ENCODE assay signal across 17 cellular contexts in the genomic region with DNA sequence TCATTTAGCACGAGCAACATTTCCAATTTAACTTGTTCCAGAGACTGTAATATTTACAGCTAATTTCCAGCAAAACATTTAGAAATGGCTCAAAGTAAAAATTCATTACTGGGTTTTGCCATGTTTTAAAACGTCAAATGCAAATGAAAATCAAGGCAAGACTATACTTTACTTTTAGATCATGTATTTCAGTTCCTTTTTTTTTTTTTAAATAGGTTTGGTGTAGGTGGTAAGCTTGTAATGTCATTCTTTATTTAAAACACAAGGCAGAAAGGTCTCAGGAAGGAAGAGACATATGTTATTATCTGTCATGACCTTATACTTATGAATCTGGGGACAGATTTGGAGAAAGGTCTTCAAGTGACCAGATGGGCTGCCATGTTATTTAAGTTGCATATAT. TPM values are rescaled to one million over a fixed set of nuclear protein-coding genes. Genes with fewer than 3 reads are reported as not detected.
DNase-seq lines count a peak whose midpoint lies in the region; ATAC-seq and TF ChIP-seq lines count a peak whose summit lies in the region.
"Had no signal": no experiment of that assay in that cellular context is flagged by ENCODE, and none has a peak within 500 bp of the region (broad histone marks: within the 10 kb centered on the region; RNA-seq: fewer than 3 reads in every experiment).

No MANE protein-coding gene starts in this region.

- H3K9me3 Mint-ChIP-seq in HFFc6 (no peaks in the 10 kb centered on the region), GM23338 (no peaks in the 10 kb centered on the region)
- H3K9me3 Mint-ChIP-seq: type B pancreatic cell had no signal

- no peaks in the 10 kb centered on the region for H3K9me2 ChIP-seq in GM23338 (ENCODE audit: insufficient read depth)

- TF ChIP-seq CTCF in GM10248 (IDR thresholded peaks at IDR 0.05; ENCODE audit: control extremely low read depth, extremely low read depth, low read depth, missing control alignments) (no peak), HFFc6 (IDR thresholded peaks at IDR 0.05) (no peak), GM23338 (conservative IDR thresholded peaks at IDR 0.05; ENCODE audit: low read depth in 2 of 2) (no peak)

- H3K27ac ChIP-seq in GM23338 (ENCODE audit: low read depth): no peak overlapping the region
- H3K27ac ChIP-seq: coronary artery, SJSA1 had no signal

- POLR2A ChIA-PET in GM10248 (lab: Yijun Ruan, JAX): no interaction called here

- H3K27me3 ChIP-seq in GM23338 (ENCODE audit: insufficient read depth): no peaks in the 10 kb centered on the region
- H3K27me3 ChIP-seq: SJSA1 had no signal

- H3K27me3 Mint-ChIP-seq in HFFc6 (ENCODE audit: insufficient read depth) (peaks cover 10% of the 10 kb centered on the region), GM23338 (ENCODE audit: insufficient read depth, low read depth, poor library complexity) (no peaks in the 10 kb centered on the region)
- H3K27me3 Mint-ChIP-seq: type B pancreatic cell had no signal

- no peak overlapping the region for H2AFZ ChIP-seq in GM23338

- no peaks in the 10 kb centered on the region for H3K79me2 ChIP-seq in GM23338 (replicated peaks; ENCODE audit: insufficient read depth)

- no peaks in the 10 kb centered on the region for H3K36me3 Mint-ChIP-seq in HFFc6 (ENCODE audit: low read depth)
- no peaks in the 10 kb centered on the region for H3K36me3 Mint-ChIP-seq in GM23338 (ENCODE audit: low read depth)
- H3K36me3 Mint-ChIP-seq: type B pancreatic cell had no signal

- no peaks in the 10 kb centered on the region for H3F3A ChIP-seq in GM23338 (replicated peaks; ENCODE audit: low read depth)

- H4K20me1 ChIP-seq in GM23338 (replicated peaks; ENCODE audit: insufficient read depth): no peaks in the 10 kb centered on the region

- H3K27ac Mint-ChIP-seq in HFFc6 (no peak overlapping the region), GM23338 (no peak overlapping the region)
- H3K27ac Mint-ChIP-seq: type B pancreatic cell had no signal

- 0 out of 2 replicates have a peak, but pooled peaks cover 3% of the 10 kb centered on the region for H3K4me1 ChIP-seq in GM23338 (ENCODE audit: insufficient read depth)
- H3K4me1 ChIP-seq: SJSA1 had no signal

- H3K36me3 ChIP-seq in GM23338 (ENCODE audit: insufficient read depth): no peaks in the 10 kb centered on the region
- H3K36me3 ChIP-seq: SJSA1 had no signal

- DNase-seq in GM10248 (ENCODE audit: extremely low spot score) (peak; percentile 24), iPS-NIHi11 (ENCODE audit: low spot score) (no peak), HFFc6 (no peak), GM23338 (ENCODE audit: low spot score) (no peak)
- DNase-seq in central memory CD4-positive, alpha-beta T cell: no peak
- DNase-seq: Calu3; H7; NCI-H1105; NCI-H69; stimulated activated CD4-positive, alpha-beta T cell treated with anti-CD3 and anti-CD28 coated beads, Interleukin-15, amount 100 ng/mL, for 24 hours had no signal

- no peak overlapping the region for H3K4me2 ChIP-seq in GM23338

- CTCF ChIA-PET in GM10248 (lab: Yijun Ruan, JAX): interaction anchor here (1.5 to 2.5 kb wide), 4 partner anchors 10 to 22 kb away, joined by 4 to 8 read pairs (median 4); no protein-coding TSS in a partner anchor

- no peak overlapping the region for H3K4me3 ChIP-seq in GM23338
- H3K4me3 ChIP-seq: coronary artery, SJSA1 had no signal

- H3K4me3 Mint-ChIP-seq in HFFc6: no peak overlapping the region
- H3K4me3 Mint-ChIP-seq in GM23338: no peak overlapping the region
- H3K4me3 Mint-ChIP-seq: type B pancreatic cell had no signal

- H3K4me1 Mint-ChIP-seq in HFFc6 (ENCODE audit: low read depth): no peaks in the 10 kb centered on the region; the same call in 1 of the 2 replicates
- peaks cover 16% of the 10 kb centered on the region for H3K4me1 Mint-ChIP-seq in GM23338

- peak; percentile 78 for ATAC-seq in GM19328 (IDR thresholded peaks at IDR 0.05; ENCODE audit: unreplicated experiment)
- ATAC-seq in HG02623 (IDR thresholded peaks at IDR 0.05; ENCODE audit: unreplicated experiment): peak; percentile 55
- peak; percentile 69 for ATAC-seq in HG03439 (IDR thresholded peaks at IDR 0.05; ENCODE audit: unreplicated experiment)
- ATAC-seq in GM23338: no peak

TF ChIP-seq in GM23338, 12 proteins besides CTCF, POLR2A, EP300 and RAD21 (continues in another document):
- TF ChIP-seq, protein P1, sequence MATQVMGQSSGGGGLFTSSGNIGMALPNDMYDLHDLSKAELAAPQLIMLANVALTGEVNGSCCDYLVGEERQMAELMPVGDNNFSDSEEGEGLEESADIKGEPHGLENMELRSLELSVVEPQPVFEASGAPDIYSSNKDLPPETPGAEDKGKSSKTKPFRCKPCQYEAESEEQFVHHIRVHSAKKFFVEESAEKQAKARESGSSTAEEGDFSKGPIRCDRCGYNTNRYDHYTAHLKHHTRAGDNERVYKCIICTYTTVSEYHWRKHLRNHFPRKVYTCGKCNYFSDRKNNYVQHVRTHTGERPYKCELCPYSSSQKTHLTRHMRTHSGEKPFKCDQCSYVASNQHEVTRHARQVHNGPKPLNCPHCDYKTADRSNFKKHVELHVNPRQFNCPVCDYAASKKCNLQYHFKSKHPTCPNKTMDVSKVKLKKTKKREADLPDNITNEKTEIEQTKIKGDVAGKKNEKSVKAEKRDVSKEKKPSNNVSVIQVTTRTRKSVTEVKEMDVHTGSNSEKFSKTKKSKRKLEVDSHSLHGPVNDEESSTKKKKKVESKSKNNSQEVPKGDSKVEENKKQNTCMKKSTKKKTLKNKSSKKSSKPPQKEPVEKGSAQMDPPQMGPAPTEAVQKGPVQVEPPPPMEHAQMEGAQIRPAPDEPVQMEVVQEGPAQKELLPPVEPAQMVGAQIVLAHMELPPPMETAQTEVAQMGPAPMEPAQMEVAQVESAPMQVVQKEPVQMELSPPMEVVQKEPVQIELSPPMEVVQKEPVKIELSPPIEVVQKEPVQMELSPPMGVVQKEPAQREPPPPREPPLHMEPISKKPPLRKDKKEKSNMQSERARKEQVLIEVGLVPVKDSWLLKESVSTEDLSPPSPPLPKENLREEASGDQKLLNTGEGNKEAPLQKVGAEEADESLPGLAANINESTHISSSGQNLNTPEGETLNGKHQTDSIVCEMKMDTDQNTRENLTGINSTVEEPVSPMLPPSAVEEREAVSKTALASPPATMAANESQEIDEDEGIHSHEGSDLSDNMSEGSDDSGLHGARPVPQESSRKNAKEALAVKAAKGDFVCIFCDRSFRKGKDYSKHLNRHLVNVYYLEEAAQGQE (IDR thresholded peaks at IDR 0.05; ENCODE audit: unreplicated experiment): no peak
- no peak for TF ChIP-seq STAT1 (IDR thresholded peaks at IDR 0.05; ENCODE audit: unreplicated experiment)

RNA-seq across cellular contexts. Expression of a gene that starts 54.1 kb away (rescaled TPM):
- total RNA-seq in HFFc6 (2021; fragmentation: NEBNext Ultra II Directional; extraction: Animal tissue kit (Norgen Biotek cat#: 25700)): under 1 TPM in 2 of 6 experiments, not detected in 4; 0.31 to 0.60 TPM
- 12.7 and 13.7 TPM in 2 replicates for total RNA-seq in GM23338 (2014; rRNA removed; shearing (Covaris generic))
- 4.5 and 5.1 TPM in 2 replicates for polyA plus RNA-seq in GM23338 (2016; fragmentation: Nextera tagmentation; extraction: Ambion mirVana)
- total RNA-seq: fibroblast of lung had no signal
